In the genomic region with DNA sequence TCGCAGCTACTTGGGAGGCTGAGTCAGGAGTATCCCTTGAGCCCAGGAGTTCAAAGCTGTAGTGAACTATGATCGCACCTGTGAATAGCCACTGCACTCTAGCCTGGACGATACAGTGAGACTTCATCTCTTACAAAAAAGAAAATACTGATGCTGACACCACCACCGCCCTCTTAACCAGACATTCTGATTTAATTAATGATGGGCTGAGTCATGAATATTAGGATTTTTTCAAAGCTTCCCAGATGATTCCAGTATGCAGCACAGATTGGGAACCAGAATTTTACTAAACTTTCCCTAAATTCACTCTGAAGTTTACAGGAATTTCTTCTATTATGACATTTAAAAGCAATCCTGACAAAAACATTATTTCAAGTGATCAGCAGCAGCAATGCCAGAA, we compare ENCODE assay signal across 27 cellular contexts.
"Had no signal": no experiment of that assay in that cellular context is flagged by ENCODE, and none has a peak within 500 bp of the region (broad histone marks: within the 10 kb centered on the region; RNA-seq: fewer than 3 reads in every experiment).

No MANE protein-coding gene starts in this region.

- H3K4me1 ChIP-seq: ascending aorta, esophagus muscularis mucosa had no signal

- ATAC-seq: activated naive CD4-positive, alpha-beta T cell treated with anti-CD3 and anti-CD28 coated beads, Interleukin-2, amount 50 U/mL, for 72 hours; activated T-cell treated with anti-CD3 and anti-CD28 coated beads, Interleukin-2, amount 50 U/mL, for 72 hours; effector memory CD8-positive, alpha-beta T cell; WTC11 had no signal

- H3K4me3 ChIP-seq: ascending aorta, esophagus muscularis mucosa had no signal

- H3K9me3 ChIP-seq: ascending aorta, esophagus muscularis mucosa had no signal

- H3K36me3 ChIP-seq: ascending aorta, brain microvascular endothelial cell, esophagus muscularis mucosa had no signal

- H3K27ac ChIP-seq: ascending aorta, brain microvascular endothelial cell, esophagus muscularis mucosa, VCaP had no signal

- H3K27me3 ChIP-seq: ascending aorta, brain microvascular endothelial cell, esophagus muscularis mucosa had no signal

- DNase-seq: activated CD4-positive, alpha-beta memory T cell treated with anti-CD3 and anti-CD28 coated beads, Interleukin-2, amount 10 ng/mL, durations not matched to agents 7 days and 5 days; activated CD4-positive, alpha-beta T cell treated with anti-CD3 and anti-CD28 coated beads for 1 hour; activated CD4-positive, alpha-beta T cell treated with anti-CD3 and anti-CD28 coated beads for 4 hours; activated CD4-positive, alpha-beta T cell treated with anti-CD3 and anti-CD28 coated beads, Interleukin-2, amount 10 ng/mL, durations not matched to agents 7 days and 5 days; activated CD4-positive, alpha-beta T cell treated with anti-CD3 and anti-CD28 coated beads, Interleukin-2, amount 50 U/mL, for 4 hours; activated CD8-positive, alpha-beta memory T cell treated with anti-CD3 and anti-CD28 coated beads, Interleukin-2, amount 50 U/mL, for 48 hours; activated gamma-delta T cell; activated naive CD4-positive, alpha-beta T cell; activated naive CD4-positive, alpha-beta T cell treated with anti-CD3 and anti-CD28 coated beads, Interleukin-2, amount 10 ng/mL, durations not matched to agents 7 days and 5 days; activated naive CD8-positive, alpha-beta T cell treated with anti-CD3 and anti-CD28 coated beads, Interleukin-2, amount 10 ng/mL, durations not matched to agents 7 days and 5 days; activated T-cell treated with anti-CD3 and anti-CD28 coated beads for 4 hours; activated T-cell treated with anti-CD3 and anti-CD28 coated beads, Interleukin-2, amount 50 U/mL, for 24 hours; activated T-cell treated with anti-CD3 and anti-CD28 coated beads, Interleukin-2, amount 50 U/mL, for 72 hours; brain microvascular endothelial cell; caudate nucleus; cortex of kidney; dermis blood vessel endothelial cell; effector CD4-positive, alpha-beta T cell; effector memory CD8-positive, alpha-beta T cell; erythroblast; head of caudate nucleus; T-helper 2 cell had no signal
